Comparison of ENCODE assay signal across 12 cellular contexts in the genomic region with DNA sequence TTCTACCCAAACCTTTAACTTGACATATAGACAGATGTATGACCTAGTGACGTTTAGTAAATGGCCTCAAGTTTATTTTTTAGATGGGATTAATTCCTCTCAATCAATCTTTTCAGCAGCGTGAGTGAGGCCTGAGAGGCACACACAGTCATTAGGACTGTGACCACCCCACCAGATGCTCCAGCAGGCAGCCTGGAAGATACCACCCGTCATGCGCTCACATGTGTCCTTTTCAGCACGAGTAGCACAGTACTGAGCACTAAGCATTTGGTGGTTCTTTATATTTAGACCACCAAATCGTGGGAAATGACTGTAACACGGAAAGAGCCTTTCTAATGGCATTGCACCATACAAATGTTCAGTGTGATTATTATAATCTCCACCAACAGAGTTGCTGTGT.
DNase-seq lines count a peak whose midpoint lies in the region; ATAC-seq lines count a peak whose summit lies in the region.
"Had no signal": no experiment of that assay in that cellular context is flagged by ENCODE, and none has a peak within 500 bp of the region (broad histone marks: within the 10 kb centered on the region; RNA-seq: fewer than 3 reads in every experiment).

No MANE protein-coding gene starts in this region.

- no peaks in the 10 kb centered on the region for H3K27me3 Mint-ChIP-seq in activated naive CD4-positive, alpha-beta T cell treated with anti-CD3 and anti-CD28 coated beads for 36 hours (ENCODE audit: low read depth)
- H3K27me3 Mint-ChIP-seq in activated T-helper 2 cell treated with anti-CD3 and anti-CD28 coated beads, Interferon-gamma antibody, Interleukin-2, Interleukin-4, amounts not matched to agents 10 μg/mL and 5 μg/mL and 100 μg/mL, durations not matched to agents 14 hours and 24 hours and 36 hours (ENCODE audit: low read depth), result no peaks in the 10 kb centered on the region
- no peaks in the 10 kb centered on the region for H3K27me3 Mint-ChIP-seq in activated CD8-positive, alpha-beta memory T cell treated with anti-CD3 and anti-CD28 coated beads, Interleukin-2, amount 10 ng/mL, durations not matched to agents 7 days and 5 days

- CTCF ChIA-PET in activated naive CD4-positive, alpha-beta T cell treated with anti-CD3 and anti-CD28 coated beads for 36 hours (lab: Charles Lee), result interaction anchor here (1.3 to 1.5 kb wide), 2 partner anchors 11 kb away, joined by 3 to 8 read pairs; no protein-coding TSS in a partner anchor
- CTCF ChIA-PET in activated CD8-positive, alpha-beta memory T cell treated with anti-CD3 and anti-CD28 coated beads, Interleukin-2, amount 10 ng/mL, durations not matched to agents 7 days and 5 days (lab: Charles Lee), result interaction anchor here (1.0 to 1.3 kb wide), 4 partner anchors 14 to 482 kb away, joined by 3 to 4 read pairs (median 3); partner anchors contain the start of gene PDGFD

- intact Hi-C loops in left ventricle myocardium superior (cut with micrococcal nuclease), result loop anchor here (1.0 kb wide), 1 partner anchor 469 kb away; no protein-coding TSS in a partner anchor
- intact Hi-C loops in activated naive CD4-positive, alpha-beta T cell treated with anti-CD3 and anti-CD28 coated beads for 36 hours (cut with micrococcal nuclease), result loop anchor here (1.0 to 5.0 kb wide), 3 partner anchors 469 to 925 kb away; no protein-coding TSS in a partner anchor
- intact Hi-C loops in activated T-helper 2 cell treated with anti-CD3 and anti-CD28 coated beads, Interferon-gamma antibody, Interleukin-2, Interleukin-4, amounts not matched to agents 10 μg/mL and 5 μg/mL and 100 μg/mL, durations not matched to agents 14 hours and 24 hours and 36 hours (cut with micrococcal nuclease), result loop anchor here (5.0 kb wide), 2 partner anchors 470 to 650 kb away; no protein-coding TSS in a partner anchor

- ATAC-seq in GM18873 (IDR thresholded peaks at IDR 0.05; ENCODE audit: low FRiP score, unreplicated experiment), result peak; percentile 4
- peak; percentile 15 for ATAC-seq in GM21717 (IDR thresholded peaks at IDR 0.05; ENCODE audit: unreplicated experiment)
- ATAC-seq in HG03457 (IDR thresholded peaks at IDR 0.05; ENCODE audit: unreplicated experiment), result peak; percentile 11
- peak; percentile 36 for ATAC-seq in left ventricle myocardium superior
- no peak for ATAC-seq in activated CD8-positive, alpha-beta memory T cell treated with anti-CD3 and anti-CD28 coated beads, Interleukin-2, amount 10 ng/mL, durations not matched to agents 7 days and 5 days

- H3K9me3 Mint-ChIP-seq in activated naive CD4-positive, alpha-beta T cell treated with anti-CD3 and anti-CD28 coated beads for 36 hours, result no peaks in the 10 kb centered on the region
- H3K9me3 Mint-ChIP-seq in activated T-helper 2 cell treated with anti-CD3 and anti-CD28 coated beads, Interferon-gamma antibody, Interleukin-2, Interleukin-4, amounts not matched to agents 10 μg/mL and 5 μg/mL and 100 μg/mL, durations not matched to agents 14 hours and 24 hours and 36 hours, result no peaks in the 10 kb centered on the region
- H3K9me3 Mint-ChIP-seq in activated CD8-positive, alpha-beta memory T cell treated with anti-CD3 and anti-CD28 coated beads, Interleukin-2, amount 10 ng/mL, durations not matched to agents 7 days and 5 days (ENCODE audit: low read depth), result no peaks in the 10 kb centered on the region
- H3K9me3 Mint-ChIP-seq: activated T-helper 1 cell treated with anti-CD3 and anti-CD28 coated beads, Interleukin-12 subunit alpha, Interleukin-12 subunit beta, Interleukin-2, Interleukin-4 antibody, amounts not matched to agents 30 ng/mL and 10 ng/mL and 1 ng/mL, durations not matched to agents 14 hours and 24 hours and 36 hours; HFFc6; natural killer cell had no signal

- H3K4me1 Mint-ChIP-seq in activated naive CD4-positive, alpha-beta T cell treated with anti-CD3 and anti-CD28 coated beads for 36 hours (ENCODE audit: low read depth), result peaks cover 2% of the 10 kb centered on the region
- peaks cover 2% of the 10 kb centered on the region for H3K4me1 Mint-ChIP-seq in activated T-helper 2 cell treated with anti-CD3 and anti-CD28 coated beads, Interferon-gamma antibody, Interleukin-2, Interleukin-4, amounts not matched to agents 10 μg/mL and 5 μg/mL and 100 μg/mL, durations not matched to agents 14 hours and 24 hours and 36 hours (ENCODE audit: low read depth)
- H3K4me1 Mint-ChIP-seq in activated CD8-positive, alpha-beta memory T cell treated with anti-CD3 and anti-CD28 coated beads, Interleukin-2, amount 10 ng/mL, durations not matched to agents 7 days and 5 days, result peaks cover 4% of the 10 kb centered on the region

- H3K36me3 Mint-ChIP-seq in activated naive CD4-positive, alpha-beta T cell treated with anti-CD3 and anti-CD28 coated beads for 36 hours (ENCODE audit: low read depth), result no peaks in the 10 kb centered on the region
- no peaks in the 10 kb centered on the region for H3K36me3 Mint-ChIP-seq in activated T-helper 2 cell treated with anti-CD3 and anti-CD28 coated beads, Interferon-gamma antibody, Interleukin-2, Interleukin-4, amounts not matched to agents 10 μg/mL and 5 μg/mL and 100 μg/mL, durations not matched to agents 14 hours and 24 hours and 36 hours (ENCODE audit: low read depth)
- no peaks in the 10 kb centered on the region for H3K36me3 Mint-ChIP-seq in activated CD8-positive, alpha-beta memory T cell treated with anti-CD3 and anti-CD28 coated beads, Interleukin-2, amount 10 ng/mL, durations not matched to agents 7 days and 5 days
- H3K36me3 Mint-ChIP-seq: natural killer cell had no signal

- H3K4me3 Mint-ChIP-seq in activated naive CD4-positive, alpha-beta T cell treated with anti-CD3 and anti-CD28 coated beads for 36 hours, result no peak overlapping the region
- H3K4me3 Mint-ChIP-seq in activated T-helper 2 cell treated with anti-CD3 and anti-CD28 coated beads, Interferon-gamma antibody, Interleukin-2, Interleukin-4, amounts not matched to agents 10 μg/mL and 5 μg/mL and 100 μg/mL, durations not matched to agents 14 hours and 24 hours and 36 hours (ENCODE audit: low read depth), result no peak overlapping the region
- no peak overlapping the region for H3K4me3 Mint-ChIP-seq in activated CD8-positive, alpha-beta memory T cell treated with anti-CD3 and anti-CD28 coated beads, Interleukin-2, amount 10 ng/mL, durations not matched to agents 7 days and 5 days
- H3K4me3 Mint-ChIP-seq: activated T-helper 1 cell treated with anti-CD3 and anti-CD28 coated beads, Interleukin-12 subunit alpha, Interleukin-12 subunit beta, Interleukin-2, Interleukin-4 antibody, amounts not matched to agents 30 ng/mL and 10 ng/mL and 1 ng/mL, durations not matched to agents 14 hours and 24 hours and 36 hours; HFFc6 had no signal

- H3K27ac Mint-ChIP-seq in activated naive CD4-positive, alpha-beta T cell treated with anti-CD3 and anti-CD28 coated beads for 36 hours, result no peak overlapping the region
- no peak overlapping the region for H3K27ac Mint-ChIP-seq in activated T-helper 2 cell treated with anti-CD3 and anti-CD28 coated beads, Interferon-gamma antibody, Interleukin-2, Interleukin-4, amounts not matched to agents 10 μg/mL and 5 μg/mL and 100 μg/mL, durations not matched to agents 14 hours and 24 hours and 36 hours
- H3K27ac Mint-ChIP-seq in activated CD8-positive, alpha-beta memory T cell treated with anti-CD3 and anti-CD28 coated beads, Interleukin-2, amount 10 ng/mL, durations not matched to agents 7 days and 5 days, result no peak overlapping the region
- H3K27ac Mint-ChIP-seq: activated T-helper 1 cell treated with anti-CD3 and anti-CD28 coated beads, Interleukin-12 subunit alpha, Interleukin-12 subunit beta, Interleukin-2, Interleukin-4 antibody, amounts not matched to agents 30 ng/mL and 10 ng/mL and 1 ng/mL, durations not matched to agents 14 hours and 24 hours and 36 hours; HFFc6 had no signal

- DNase-seq in left ventricle myocardium superior, result no peak
- DNase-seq in DMS153 (lab: John Stamatoyannopoulos, UW), result no peak
- DNase-seq in activated naive CD4-positive, alpha-beta T cell treated with anti-CD3 and anti-CD28 coated beads for 36 hours, result no peak
- DNase-seq in activated T-helper 2 cell treated with anti-CD3 and anti-CD28 coated beads, Interferon-gamma antibody, Interleukin-2, Interleukin-4, amounts not matched to agents 10 μg/mL and 5 μg/mL and 100 μg/mL, durations not matched to agents 14 hours and 24 hours and 36 hours (ENCODE audit: low spot score), result no peak
- DNase-seq in activated CD8-positive, alpha-beta memory T cell treated with anti-CD3 and anti-CD28 coated beads, Interleukin-2, amount 10 ng/mL, durations not matched to agents 7 days and 5 days, result no peak
- DNase-seq: DMS79 treated with DMSO at 0.1 percent for 48 hours had no signal
